ENCODE assay signal across 8 cellular contexts in the genomic region with DNA sequence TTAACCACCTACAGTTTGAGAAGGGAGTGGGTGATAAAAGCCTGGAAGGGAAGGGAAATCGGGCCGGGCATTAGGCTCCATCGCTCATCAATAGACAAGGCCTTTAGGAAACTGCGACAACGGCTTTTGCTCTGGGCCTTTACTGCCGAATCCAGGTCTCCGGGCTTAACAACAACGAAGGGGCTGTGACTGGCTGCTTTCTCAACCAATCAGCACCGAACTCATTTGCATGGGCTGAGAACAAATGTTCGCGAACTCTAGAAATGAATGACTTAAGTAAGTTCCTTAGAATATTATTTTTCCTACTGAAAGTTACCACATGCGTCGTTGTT. TPM values are rescaled to one million over a fixed set of nuclear protein-coding genes. Genes with fewer than 3 reads are reported as not detected.
DNase-seq lines count a peak whose midpoint lies in the region; ATAC-seq, FAIRE-seq and TF ChIP-seq lines count a peak whose summit lies in the region.

No MANE protein-coding gene starts in this region.

- intact Hi-C loops in heart left ventricle (cut with DNase I): loop anchor here in 5 of 10 donors (5.0 to 10.0 kb wide), 4 partner anchors 149 to 164 kb away; partner anchors contain the start of genes C1R (in 4 of the 5) and C1RL (in 2 of the 5)
- intact Hi-C loops in pancreas (cut with DNase I): loop anchor here in 1 of 3 donors (10.0 kb wide), 1 partner anchor 161 kb away; the partner anchor contains the start of gene C1RL

- TF ChIP-seq POLR2A in heart left ventricle (IDR thresholded peaks at IDR 0.05): peak in 1 of 2 donors; percentile 57

- DNase-seq in GM10248 (ENCODE audit: extremely low spot score) (peak; percentile 89), NCI-H1417 (lab: John Stamatoyannopoulos, UW) (peak; percentile 86 to 100 (median 94)), anterior cingulate cortex (lab: John Stamatoyannopoulos, UW) (peak in 56 of 58 donors; percentile 19 to 95 (median 78)), heart left ventricle (peak; percentile 77 to 89 (median 88)), pancreas (peak in 5 of 6 donors; percentile 75 to 85 (median 83)), inferior parietal cortex (ENCODE audit: extremely low spot score) (no peak)

- no peaks in the 10 kb centered on the region for H4K20me1 ChIP-seq in SU-DHL-6 (ENCODE audit: low read depth, low read length)

- H3K4me3 ChIP-seq in SU-DHL-6 (ENCODE audit: insufficient read depth, low read length, poor library complexity, severe bottlenecking) (no peak overlapping the region), heart left ventricle (peak overlapping the region in 11 of 12 donors; percentile 52 to 86 (median 77)), pancreas (peak overlapping the region in 2 of 4 donors; percentile 69 to 71)

- H3K27ac ChIP-seq in SU-DHL-6 (ENCODE audit: low read depth, low read length): peak overlapping the region; percentile 82
- H3K27ac ChIP-seq in heart left ventricle: peak overlapping the region; percentile 91 to 100 (median 98)
- H3K27ac ChIP-seq in pancreas: peak overlapping the region; percentile 91 to 97 (median 96)

- H3K9me3 ChIP-seq in SU-DHL-6 (ENCODE audit: insufficient read depth, low read length) (no peaks in the 10 kb centered on the region), heart left ventricle (no peaks in the 10 kb centered on the region), pancreas (no peaks in the 10 kb centered on the region)

- H3K9ac ChIP-seq in SU-DHL-6 (ENCODE audit: low read length): peak overlapping the region; percentile 74

- H2AFZ ChIP-seq in SU-DHL-6 (ENCODE audit: low read depth, low read length, severe bottlenecking): no peak overlapping the region

- TF ChIP-seq CTCF in GM10248 (IDR thresholded peaks at IDR 0.05; ENCODE audit: control extremely low read depth, extremely low read depth, low read depth, missing control alignments): no peak
- TF ChIP-seq CTCF in SU-DHL-6 (IDR thresholded peaks at IDR 0.05; ENCODE audit: insufficient read depth, low read length, poor library complexity, severe bottlenecking): no peak
- no peak for TF ChIP-seq CTCF in heart left ventricle (IDR thresholded peaks at IDR 0.05)
- TF ChIP-seq CTCF in pancreas (IDR thresholded peaks at IDR 0.05): no peak

- H3K79me2 ChIP-seq in SU-DHL-6 (ENCODE audit: insufficient read depth, low read length): no peaks in the 10 kb centered on the region

- H3K4me1 ChIP-seq in heart left ventricle (peaks cover 1 to 64% (median 40%) of the 10 kb centered on the region in 12 donors), pancreas (peaks cover 15 to 25% (median 22%) of the 10 kb centered on the region in 3 donors)

- H3K36me3 ChIP-seq in SU-DHL-6 (ENCODE audit: low read length) (no peaks in the 10 kb centered on the region), heart left ventricle (peaks cover 0 to 49% (median 35%) of the 10 kb centered on the region in 9 donors), pancreas (peaks cover 0 to 4% (median 0%) of the 10 kb centered on the region in 3 donors)

- FAIRE-seq in pancreas (lab: Jason Lieb, UNC): peak; percentile 59

- peak overlapping the region; percentile 82 for H3K4me2 ChIP-seq in SU-DHL-6 (ENCODE audit: low read depth, low read length, poor library complexity, severe bottlenecking)

- whole genome bisulfite sequencing in heart left ventricle, 4 donors: 0 to 1% (median 1%) methylated on average over 13 of the region's 13 CpGs
- WGBS in pancreas, 2 donors: 1% methylated on average over 13 of the region's 13 CpGs

- CTCF ChIA-PET in GM10248 (lab: Yijun Ruan, JAX): interaction anchor here (1.0 to 22.9 kb wide), 12 partner anchors 6 to 170 kb away, joined by 4 to 530 read pairs (median 12); partner anchors contain the start of genes C1RL and LPCAT3

- POLR2A ChIA-PET in GM10248 (lab: Yijun Ruan, JAX): interaction anchor here (0.8 to 6.1 kb wide), 14 partner anchors 10 to 409 kb away, joined by 3 to 147 read pairs (median 4); partner anchors contain the start of genes ENO2, GAPDH, LPCAT3 and SPSB2

- H3F3A ChIP-seq in SU-DHL-6 (ENCODE audit: insufficient read depth): peaks cover 28% of the 10 kb centered on the region

- H3K27me3 ChIP-seq in SU-DHL-6 (ENCODE audit: low read length): no peaks in the 10 kb centered on the region
- H3K27me3 ChIP-seq in heart left ventricle: no peaks in the 10 kb centered on the region
- H3K27me3 ChIP-seq in pancreas: no peaks in the 10 kb centered on the region

- ATAC-seq in HG02678 (IDR thresholded peaks at IDR 0.05; ENCODE audit: unreplicated experiment): peak; percentile 31
- peak; percentile 46 to 71 (median 56) for ATAC-seq in heart left ventricle
- peak; percentile 47 to 64 (median 54) for ATAC-seq in pancreas

- H3K9me2 ChIP-seq in SU-DHL-6 (replicated peaks; ENCODE audit: insufficient read depth, low read length): no peaks in the 10 kb centered on the region

RNA-seq across cellular contexts. Expression of gene RNU7-1, which starts 0.3 kb away (rescaled TPM):
- total RNA-seq in heart left ventricle (not detected), pancreas (not detected)
- polyA plus RNA-seq in heart left ventricle (not detected), pancreas (not detected)

RNA-seq across cellular contexts. Expression of gene C12orf57, which starts 0.5 kb away (rescaled TPM):
- total RNA-seq in heart left ventricle (100 to 1,000 TPM; 108 to 394 (median 167) TPM), pancreas (100 to 1,000 TPM in 2 of 6 donors, 10 to 100 TPM in 4; 86.8 to 154 (median 97.6) TPM)
- polyA plus RNA-seq in heart left ventricle (100 to 1,000 TPM; 258 to 460 TPM), pancreas (100 to 1,000 TPM; 176 to 314 TPM)

RNA-seq across cellular contexts. Expression of gene PTPN6, which starts 7.8 kb away (rescaled TPM):
- total RNA-seq in heart left ventricle (10 to 100 TPM in 2 of 9 donors, 1 to 10 TPM in 7; 3.5 to 63.2 (median 5.9) TPM), pancreas (10 to 100 TPM; 13.3 to 37.9 (median 17.8) TPM)
- polyA plus RNA-seq in heart left ventricle (1 to 10 TPM; 6.6 to 6.7 TPM), pancreas (10 to 100 TPM; 48.7 to 53.1 TPM)

RNA-seq across cellular contexts. Expression of gene ATN1, which starts 15.6 kb away (rescaled TPM):
- 10 to 100 TPM; 38.4 to 82.9 (median 67.2) TPM for total RNA-seq in heart left ventricle
- 10 to 100 TPM; 61.3 to 65.6 TPM for polyA plus RNA-seq in heart left ventricle
- 10 to 100 TPM; 30.9 to 54.5 (median 36.2) TPM for total RNA-seq in pancreas
- polyA plus RNA-seq in pancreas: 100 to 1,000 TPM; 110 to 113 TPM

RNA-seq across cellular contexts. Expression of gene PHB2, which starts 27.1 kb away (rescaled TPM):
- total RNA-seq in heart left ventricle (100 to 1,000 TPM; 128 to 189 (median 152) TPM), pancreas (100 to 1,000 TPM in 3 of 6 donors, 10 to 100 TPM in 3; 79.7 to 139 (median 101) TPM)
- polyA plus RNA-seq in heart left ventricle (100 to 1,000 TPM; 112 to 192 TPM), pancreas (10 to 100 TPM; 74.7 to 91.9 TPM)
